In the genomic region with DNA sequence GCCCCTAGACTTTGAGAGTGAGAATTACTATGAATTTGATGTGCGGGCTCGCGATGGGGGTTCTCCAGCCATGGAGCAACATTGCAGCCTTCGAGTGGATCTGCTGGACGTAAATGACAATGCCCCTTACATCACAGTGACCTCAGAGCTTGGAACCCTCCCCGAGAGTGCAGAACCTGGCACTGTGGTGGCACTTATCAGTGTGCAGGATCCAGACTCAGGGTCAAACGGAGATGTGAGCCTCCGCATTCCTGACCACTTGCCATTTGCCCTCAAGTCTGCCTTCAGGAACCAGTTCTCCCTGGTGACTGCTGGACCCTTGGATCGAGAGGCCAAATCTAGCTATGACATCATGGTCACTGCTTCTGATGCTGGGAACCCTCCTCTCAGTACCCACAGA, we compare ENCODE assay signal across 16 cellular contexts. TPM values are rescaled to one million over a fixed set of nuclear protein-coding genes. Genes with fewer than 3 reads are reported as not detected.
"Had no signal": no experiment of that assay in that cellular context is flagged by ENCODE, and none has a peak within 500 bp of the region (broad histone marks: within the 10 kb centered on the region; RNA-seq: fewer than 3 reads in every experiment).

No MANE protein-coding gene starts in this region.

- H3K27me3 ChIP-seq: adrenal gland, tibial nerve had no signal

- H3K9me3 Mint-ChIP-seq: activated B cell treated with CpG ODN at 0.5 μM for 24 hours; activated CD4-positive, alpha-beta T cell treated with anti-CD3 and anti-CD28 coated beads, Interleukin-2, amount 10 ng/mL, durations not matched to agents 7 days and 5 days; effector memory CD8-positive, alpha-beta T cell; natural killer cell; stimulated activated effector memory CD8-positive, alpha-beta T cell treated with anti-CD3 and anti-CD28 coated beads, Interleukin-12 subunit alpha, Interleukin-12 subunit beta, amount 100 ng/mL, for 72 hours had no signal

- H3K4me3 ChIP-seq: adrenal gland, tibial nerve had no signal

- H3K27ac ChIP-seq: adrenal gland, parathyroid adenoma, tibial nerve had no signal

- ATAC-seq: effector memory CD8-positive, alpha-beta T cell; natural killer cell; stimulated activated effector memory CD8-positive, alpha-beta T cell treated with anti-CD3 and anti-CD28 coated beads, Interleukin-12 subunit alpha, Interleukin-12 subunit beta, amount 100 ng/mL, for 72 hours had no signal

- H3K9me3 ChIP-seq: adrenal gland, SK-N-SH, tibial nerve had no signal

- H3K36me3 Mint-ChIP-seq: natural killer cell; stimulated activated effector memory CD8-positive, alpha-beta T cell treated with anti-CD3 and anti-CD28 coated beads, Interleukin-12 subunit alpha, Interleukin-12 subunit beta, amount 100 ng/mL, for 72 hours had no signal

- H3K36me3 ChIP-seq: adrenal gland had no signal

- DNase-seq: activated B cell treated with CpG ODN at 0.5 μM for 24 hours; activated CD4-positive, alpha-beta T cell treated with anti-CD3 and anti-CD28 coated beads, Interleukin-2, amount 10 ng/mL, durations not matched to agents 7 days and 5 days; activated naive CD4-positive, alpha-beta T cell treated with anti-CD3 and anti-CD28 coated beads, Interleukin-2, amount 50 U/mL, for 16 hours; effector memory CD8-positive, alpha-beta T cell; erythroblast; hippocampal formation; natural killer cell; retina; SK-N-SH; small intestine had no signal

- H3K27ac Mint-ChIP-seq: activated B cell treated with CpG ODN at 0.5 μM for 24 hours; activated CD4-positive, alpha-beta T cell treated with anti-CD3 and anti-CD28 coated beads, Interleukin-2, amount 10 ng/mL, durations not matched to agents 7 days and 5 days; effector memory CD8-positive, alpha-beta T cell; natural killer cell; stimulated activated effector memory CD8-positive, alpha-beta T cell treated with anti-CD3 and anti-CD28 coated beads, Interleukin-12 subunit alpha, Interleukin-12 subunit beta, amount 100 ng/mL, for 72 hours had no signal

- H3K4me1 Mint-ChIP-seq: activated CD4-positive, alpha-beta T cell treated with anti-CD3 and anti-CD28 coated beads, Interleukin-2, amount 10 ng/mL, durations not matched to agents 7 days and 5 days had no signal

- H3K4me3 Mint-ChIP-seq: activated B cell treated with CpG ODN at 0.5 μM for 24 hours; activated CD4-positive, alpha-beta T cell treated with anti-CD3 and anti-CD28 coated beads, Interleukin-2, amount 10 ng/mL, durations not matched to agents 7 days and 5 days; natural killer cell; stimulated activated effector memory CD8-positive, alpha-beta T cell treated with anti-CD3 and anti-CD28 coated beads, Interleukin-12 subunit alpha, Interleukin-12 subunit beta, amount 100 ng/mL, for 72 hours had no signal

RNA-seq across cellular contexts. Expression of gene PCDHGC4, which starts 1.3 kb away (rescaled TPM):
- total RNA-seq: activated CD4-positive, alpha-beta T cell treated with anti-CD3 and anti-CD28 coated beads, Interleukin-2, amount 10 ng/mL, durations not matched to agents 7 days and 5 days; activated CD8-positive, alpha-beta memory T cell treated with anti-CD3 and anti-CD28 coated beads for 36 hours; T-helper 1 cell treated with Interleukin-12 subunit alpha and Interleukin-12 subunit beta and Interleukin-4 antibody, amounts not matched to agents 30 ng/mL and 1 ng/mL, for 36 hours had no signal

RNA-seq across cellular contexts. Expression of gene PCDHGC5, which starts 2.8 kb away (rescaled TPM):
- total RNA-seq: activated CD4-positive, alpha-beta T cell treated with anti-CD3 and anti-CD28 coated beads, Interleukin-2, amount 10 ng/mL, durations not matched to agents 7 days and 5 days; activated CD8-positive, alpha-beta memory T cell treated with anti-CD3 and anti-CD28 coated beads for 36 hours; T-helper 1 cell treated with Interleukin-12 subunit alpha and Interleukin-12 subunit beta and Interleukin-4 antibody, amounts not matched to agents 30 ng/mL and 1 ng/mL, for 36 hours had no signal

RNA-seq across cellular contexts. Expression of gene PCDHGC3, which starts 10.3 kb away (rescaled TPM):
- total RNA-seq: activated CD4-positive, alpha-beta T cell treated with anti-CD3 and anti-CD28 coated beads, Interleukin-2, amount 10 ng/mL, durations not matched to agents 7 days and 5 days; T-helper 1 cell treated with Interleukin-12 subunit alpha and Interleukin-12 subunit beta and Interleukin-4 antibody, amounts not matched to agents 30 ng/mL and 1 ng/mL, for 36 hours had no signal

RNA-seq across cellular contexts. Expression of gene PCDHGA12, which starts 55.8 kb away (rescaled TPM):
- total RNA-seq: activated CD4-positive, alpha-beta T cell treated with anti-CD3 and anti-CD28 coated beads, Interleukin-2, amount 10 ng/mL, durations not matched to agents 7 days and 5 days had no signal
